Comparison of ENCODE assay signal across 2 cellular contexts in the genomic region with DNA sequence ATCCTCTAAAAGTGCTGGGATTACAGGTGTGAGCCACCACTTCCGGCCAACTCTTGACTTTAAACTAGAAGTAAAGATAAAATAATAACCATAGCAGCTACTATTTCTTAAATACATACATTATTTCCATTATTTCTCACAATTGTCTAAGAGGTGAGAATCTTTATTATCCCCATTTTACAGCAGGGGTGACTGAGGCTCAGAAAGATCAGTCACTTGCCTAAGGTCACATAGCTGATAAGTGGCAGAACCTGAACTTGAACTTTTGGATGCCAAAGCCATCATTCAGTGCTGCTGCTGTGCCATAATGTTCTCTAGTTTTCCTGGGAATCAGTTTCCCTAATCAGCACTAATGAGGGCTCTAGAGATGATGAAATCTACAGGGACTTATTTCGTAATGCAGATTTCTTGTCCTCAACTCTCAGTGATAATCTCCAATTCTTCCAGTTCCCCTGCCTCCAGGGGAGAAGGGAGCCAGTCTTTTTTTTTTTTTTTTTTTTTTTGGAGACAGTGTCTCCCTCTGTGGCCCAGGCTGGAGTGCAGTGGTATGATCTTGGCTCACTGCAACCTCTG.
A peak's percentile ranks its signal among the peaks of the same experiment; 100 is the strongest.
TF ChIP-seq lines count a peak whose summit lies in the region.

No MANE protein-coding gene starts in this region.

TF ChIP-seq in IMR-90, 13 proteins besides CTCF, POLR2A, EP300 and RAD21:
- TF ChIP-seq, protein P1, sequence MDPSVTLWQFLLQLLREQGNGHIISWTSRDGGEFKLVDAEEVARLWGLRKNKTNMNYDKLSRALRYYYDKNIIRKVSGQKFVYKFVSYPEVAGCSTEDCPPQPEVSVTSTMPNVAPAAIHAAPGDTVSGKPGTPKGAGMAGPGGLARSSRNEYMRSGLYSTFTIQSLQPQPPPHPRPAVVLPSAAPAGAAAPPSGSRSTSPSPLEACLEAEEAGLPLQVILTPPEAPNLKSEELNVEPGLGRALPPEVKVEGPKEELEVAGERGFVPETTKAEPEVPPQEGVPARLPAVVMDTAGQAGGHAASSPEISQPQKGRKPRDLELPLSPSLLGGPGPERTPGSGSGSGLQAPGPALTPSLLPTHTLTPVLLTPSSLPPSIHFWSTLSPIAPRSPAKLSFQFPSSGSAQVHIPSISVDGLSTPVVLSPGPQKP (IDR thresholded peaks at IDR 0.05; ENCODE audit: borderline replicate concordance, low read depth, low read length), result no peak
- TF ChIP-seq CEBPB (IDR thresholded peaks at IDR 0.05; ENCODE audit: low read depth, low read length), result peak; percentile 58; the same call in 1 of the 2 replicates

TF ChIP-seq in H1, 55 proteins besides CTCF, POLR2A, EP300 and RAD21:
- TF ChIP-seq ASH2L (IDR thresholded peaks at IDR 0.05; ENCODE audit: low read length), result no peak
- no peak for TF ChIP-seq SRF (IDR thresholded peaks at IDR 0.05; ENCODE audit: low read depth, low read length)
- 0 out of 2 replicates have a peak, but pooled peaks have one; percentile 14 for TF ChIP-seq CEBPB (IDR thresholded peaks at IDR 0.05; ENCODE audit: low read depth, low read length)
- TF ChIP-seq SP4 (IDR thresholded peaks at IDR 0.05; ENCODE audit: low read length), result no peak
